Comparison of ENCODE assay signal across 18 cellular contexts in the genomic region with DNA sequence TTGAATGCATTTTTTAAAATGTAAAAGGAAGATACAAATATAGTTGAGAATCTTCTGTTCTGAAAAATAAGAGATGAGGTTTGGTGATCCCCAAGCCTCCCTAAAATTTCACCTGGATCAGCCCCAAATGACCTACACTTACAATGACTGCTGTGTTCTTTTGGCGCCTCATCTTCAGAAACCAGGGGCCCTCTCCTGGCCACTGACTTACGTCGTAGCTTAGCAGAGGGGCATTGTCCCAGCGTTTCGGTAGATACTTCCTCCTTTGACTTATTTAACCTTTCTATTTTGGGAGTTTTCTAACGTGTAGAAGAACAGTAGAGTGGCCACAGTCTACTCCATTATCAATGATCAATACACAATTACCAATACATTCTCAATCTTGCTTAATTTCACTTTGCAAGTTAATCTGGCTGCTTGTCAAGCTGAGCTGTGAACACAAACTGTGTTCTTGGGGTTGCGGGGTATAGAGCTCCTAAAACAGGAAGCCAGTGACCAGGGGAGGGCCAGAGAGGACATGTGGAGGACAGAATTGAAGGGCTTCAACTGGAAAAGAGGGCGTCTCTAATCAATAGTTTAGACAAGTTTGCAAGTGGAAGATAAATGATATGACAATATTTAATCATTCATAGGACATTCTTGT.
A peak's percentile ranks its signal among the peaks of the same experiment; 100 is the strongest.
DNase-seq lines count a peak whose midpoint lies in the region; ATAC-seq and TF ChIP-seq lines count a peak whose summit lies in the region.
"Had no signal": no experiment of that assay in that cellular context is flagged by ENCODE, and none has a peak within 500 bp of the region (broad histone marks: within the 10 kb centered on the region; RNA-seq: fewer than 3 reads in every experiment).

No MANE protein-coding gene starts in this region.

- H3K27me3 Mint-ChIP-seq in chondrocyte (ENCODE audit: low read depth) (no peaks in the 10 kb centered on the region), nephron progenitor cell (ENCODE audit: low read depth, poor library complexity) (no peaks in the 10 kb centered on the region)
- H3K27me3 Mint-ChIP-seq in activated CD8-positive, alpha-beta memory T cell treated with anti-CD3 and anti-CD28 coated beads, Interleukin-2, amount 10 ng/mL, durations not matched to agents 7 days and 5 days = no peaks in the 10 kb centered on the region

- H3K4me3 Mint-ChIP-seq in chondrocyte (ENCODE audit: unreplicated experiment) = no peak overlapping the region
- no peak overlapping the region for H3K4me3 Mint-ChIP-seq in nephron progenitor cell
- no peak overlapping the region for H3K4me3 Mint-ChIP-seq in activated CD8-positive, alpha-beta memory T cell treated with anti-CD3 and anti-CD28 coated beads, Interleukin-2, amount 10 ng/mL, durations not matched to agents 7 days and 5 days

- peaks cover 52% of the 10 kb centered on the region for H3K4me1 Mint-ChIP-seq in chondrocyte (ENCODE audit: low read depth)
- H3K4me1 Mint-ChIP-seq in nephron progenitor cell = peaks cover 38% of the 10 kb centered on the region
- peaks cover 5% of the 10 kb centered on the region for H3K4me1 Mint-ChIP-seq in activated CD8-positive, alpha-beta memory T cell treated with anti-CD3 and anti-CD28 coated beads, Interleukin-2, amount 10 ng/mL, durations not matched to agents 7 days and 5 days

- ATAC-seq in GM19023 (IDR thresholded peaks at IDR 0.05; ENCODE audit: unreplicated experiment) = no peak
- no peak for ATAC-seq in activated CD8-positive, alpha-beta memory T cell treated with anti-CD3 and anti-CD28 coated beads, Interleukin-2, amount 10 ng/mL, durations not matched to agents 7 days and 5 days
- ATAC-seq in HG03342 (IDR thresholded peaks at IDR 0.05; ENCODE audit: unreplicated experiment) = no peak
- ATAC-seq: activated naive CD4-positive, alpha-beta T cell treated with anti-CD3 and anti-CD28 coated beads, Interleukin-2, amount 50 U/mL, for 72 hours; sciatic nerve had no signal

- CTCF ChIA-PET in activated CD8-positive, alpha-beta memory T cell treated with anti-CD3 and anti-CD28 coated beads, Interleukin-2, amount 10 ng/mL, durations not matched to agents 7 days and 5 days (lab: Charles Lee) = interaction anchor here (1.6 kb wide), 1 partner anchor 833 kb away, joined by 3 read pairs; no protein-coding TSS in a partner anchor

- TF ChIP-seq CTCF in GM12873 (IDR thresholded peaks at IDR 0.05; ENCODE audit: insufficient read depth, low read depth, low read length, missing control alignments) (peak; percentile 1), chondrocyte (IDR thresholded peaks at IDR 0.05) (peak; percentile 11), nephron progenitor cell (IDR thresholded peaks at IDR 0.05) (no peak)

- DNase-seq in NOMO-1 treated with DMSO at 0.1 percent for 48 hours (lab: John Stamatoyannopoulos, UW; ENCODE audit: unreplicated experiment) (peak; percentile 79), chondrocyte (ENCODE audit: low spot score) (no peak), nephron progenitor cell (no peak), AG20443 (ENCODE audit: low spot score) (no peak)
- DNase-seq in activated CD8-positive, alpha-beta memory T cell treated with anti-CD3 and anti-CD28 coated beads, Interleukin-2, amount 10 ng/mL, durations not matched to agents 7 days and 5 days = no peak
- DNase-seq: activated CD4-positive, CD25-positive, alpha-beta regulatory T cell; activated CD8-positive, alpha-beta memory T cell treated with anti-CD3 and anti-CD28 coated beads, Interleukin-2, amount 50 U/mL, for 4 hours; NCI-H1092 treated with DMSO at 0.1 percent for 48 hours; NCI-H2227 treated with DMSO at 0.1 percent for 48 hours; NK-92 treated with Interleukin-12 subunit alpha and Interleukin-12 subunit beta, amount 100 ng/mL, for 24 hours; stimulated activated CD4-positive, alpha-beta T cell treated with anti-CD3 and anti-CD28 coated beads, Interleukin-4, amount 100 ng/mL, for 1 hour; SW 1271; trophoblast cell had no signal

- no peaks in the 10 kb centered on the region for H3K9me3 Mint-ChIP-seq in chondrocyte (ENCODE audit: low read depth)
- no peaks in the 10 kb centered on the region for H3K9me3 Mint-ChIP-seq in nephron progenitor cell
- no peaks in the 10 kb centered on the region for H3K9me3 Mint-ChIP-seq in activated CD8-positive, alpha-beta memory T cell treated with anti-CD3 and anti-CD28 coated beads, Interleukin-2, amount 10 ng/mL, durations not matched to agents 7 days and 5 days (ENCODE audit: low read depth)
- H3K9me3 Mint-ChIP-seq: activated naive CD4-positive, alpha-beta T cell treated with anti-CD3 and anti-CD28 coated beads, Interleukin-2, amount 50 U/mL, for 72 hours had no signal

- H3K36me3 Mint-ChIP-seq in chondrocyte (ENCODE audit: low read depth) (peaks cover 3% of the 10 kb centered on the region), nephron progenitor cell (ENCODE audit: low read depth) (no peaks in the 10 kb centered on the region)
- no peaks in the 10 kb centered on the region for H3K36me3 Mint-ChIP-seq in activated CD8-positive, alpha-beta memory T cell treated with anti-CD3 and anti-CD28 coated beads, Interleukin-2, amount 10 ng/mL, durations not matched to agents 7 days and 5 days

- H3K27ac Mint-ChIP-seq in chondrocyte (ENCODE audit: unreplicated experiment) (no peak overlapping the region), nephron progenitor cell (peak overlapping the region; percentile 1)
- H3K27ac Mint-ChIP-seq in activated CD8-positive, alpha-beta memory T cell treated with anti-CD3 and anti-CD28 coated beads, Interleukin-2, amount 10 ng/mL, durations not matched to agents 7 days and 5 days = no peak overlapping the region
- H3K27ac Mint-ChIP-seq: activated naive CD4-positive, alpha-beta T cell treated with anti-CD3 and anti-CD28 coated beads, Interleukin-2, amount 50 U/mL, for 72 hours had no signal
